24 cellular contexts compared by ENCODE assay signal in the genomic region with DNA sequence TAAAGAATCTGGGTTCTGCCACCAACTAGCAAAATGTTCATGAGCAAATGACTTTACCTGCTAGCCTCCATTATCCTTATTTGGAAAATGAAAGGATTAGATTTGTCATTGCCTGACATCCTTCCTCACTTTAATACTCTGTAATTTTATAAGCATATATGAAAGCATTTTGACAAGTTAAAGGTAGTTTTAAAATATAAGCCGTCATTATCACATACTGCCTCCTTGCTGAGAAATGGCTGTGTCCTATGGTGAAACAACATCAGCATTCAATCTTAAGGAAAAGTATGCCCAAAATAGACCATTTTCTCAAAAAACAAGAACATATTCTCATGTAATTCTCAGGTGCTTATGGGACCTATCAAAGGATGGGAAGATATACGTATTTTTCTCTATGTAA.
"Had no signal": no experiment of that assay in that cellular context is flagged by ENCODE, and none has a peak within 500 bp of the region (broad histone marks: within the 10 kb centered on the region; RNA-seq: fewer than 3 reads in every experiment).

No MANE protein-coding gene starts in this region.

- H3K27me3 ChIP-seq: stomach, suprapubic skin, testis, thyroid gland, tibial artery, tibial nerve, transverse colon, upper lobe of left lung, upper lobe of right lung, uterus, vagina had no signal

- H3K27ac ChIP-seq: stomach, suprapubic skin, testis, thoracic aorta, thyroid gland, tibial artery, tibial nerve, transverse colon, upper lobe of left lung, upper lobe of right lung, uterus, vagina had no signal

- DNase-seq: stimulated activated CD4-positive, alpha-beta T cell treated with anti-CD3 and anti-CD28 coated beads, Interleukin-2, amount 100 ng/mL, for 48 hours; stimulated activated CD4-positive, alpha-beta T cell treated with anti-CD3 and anti-CD28 coated beads, Interleukin-4, amount 100 ng/mL, for 1 hour; stimulated activated CD4-positive, alpha-beta T cell treated with anti-CD3 and anti-CD28 coated beads, Interleukin-4, amount 100 ng/mL, for 24 hours; stimulated activated CD4-positive, alpha-beta T cell treated with anti-CD3 and anti-CD28 coated beads, Interleukin-4, amount 100 ng/mL, for 4 hours; stimulated activated CD8-positive, alpha-beta memory T cell treated with anti-CD3 and anti-CD28 coated beads, Interleukin-4, amount 100 ng/mL, for 48 hours; stimulated activated naive B cell treated with anti-CD40 and anti-IgM and Interleukin-4, amounts not matched to agents 10 μg/mL and 1 μg/mL and 100 μg/mL, for 72 hours; stimulated activated naive CD4-positive, alpha-beta T cell; stimulated activated naive CD4-positive, alpha-beta T cell treated with Interleukin-2 at 50 U/mL for 16 hours; stimulated activated naive CD8-positive, alpha-beta T cell treated with anti-CD3 and anti-CD28 coated beads, Interleukin-15, amount 100 ng/mL, for 72 hours; stimulated activated naive CD8-positive, alpha-beta T cell treated with anti-CD3 and anti-CD28 coated beads, Interleukin-15, Interleukin-2, amounts not matched to agents 100 U/mL and 50 U/mL, for 24 hours; stomach; substantia nigra; testis; thyroid gland; tibial artery; transverse colon; trophoblast cell; upper lobe of left lung; upper lobe of right lung; uterus had no signal

- H3K4me3 ChIP-seq: stomach, suprapubic skin, testis, thoracic aorta, thyroid gland, tibial artery, tibial nerve, transverse colon, upper lobe of left lung, upper lobe of right lung, uterus, vagina had no signal

- H3K9me3 ChIP-seq: stomach, suprapubic skin, testis, thoracic aorta, thyroid gland, tibial artery, tibial nerve, transverse colon, upper lobe of left lung, upper lobe of right lung, uterus, vagina had no signal

- H3K36me3 ChIP-seq: stomach, suprapubic skin, thoracic aorta, thyroid gland, tibial artery, tibial nerve, transverse colon, upper lobe of left lung, upper lobe of right lung, uterus, vagina had no signal
